In genomic region chr2:199316851-199317250, GRCh38 we compare ENCODE assay signal across 23 cellular contexts.
A peak's percentile ranks its signal among the peaks of the same experiment; 100 is the strongest.
DNase-seq lines count a peak whose midpoint lies in the region; ATAC-seq and TF ChIP-seq lines count a peak whose summit lies in the region.
"Had no signal": no experiment of that assay in that cellular context is flagged by ENCODE, and none has a peak within 500 bp of the region (broad histone marks: within the 10 kb centered on the region; RNA-seq: fewer than 3 reads in every experiment).

No MANE protein-coding gene starts in this region.

- TF ChIP-seq CTCF in colonic mucosa (IDR thresholded peaks at IDR 0.05): no peak
- no peak for TF ChIP-seq CTCF in dorsolateral prefrontal cortex (IDR thresholded peaks at IDR 0.05 in 54 of 56, conservative IDR thresholded peaks at IDR 0.05 in 2 of 56; ENCODE audit: low read depth in 1 of 56, partially characterized antibody in 56 of 56)

- H3K4me1 ChIP-seq in colonic mucosa (no peaks in the 10 kb centered on the region), mucosa of rectum (ENCODE audit: control insufficient read depth in 2 of 2, insufficient read depth in 2 of 2, low read length in 2 of 2) (peaks cover 0 to 7% of the 10 kb centered on the region in 2 donors)
- H3K4me1 ChIP-seq: A549, BE2C, BLaER1 had no signal

- intact Hi-C loops in colonic mucosa (cut with DNase I) (no loop called here), left colon (cut with DNase I, micrococcal nuclease) (no loop called here), dorsolateral prefrontal cortex (cut with DNase I) (no loop called here)

- H3K9me3 ChIP-seq in colonic mucosa: no peaks in the 10 kb centered on the region
- H3K9me3 ChIP-seq in mucosa of rectum (ENCODE audit: control insufficient read depth in 2 of 2, low read length in 2 of 2): no peaks in the 10 kb centered on the region
- H3K9me3 ChIP-seq: A549, BE2C, BLaER1 had no signal

- peak; percentile 81 for ATAC-seq in left colon
- ATAC-seq: A549, GM12878 had no signal

- DNase-seq in colonic mucosa (peak; percentile 78), left colon (peak; percentile 57 to 67), dorsolateral prefrontal cortex (no peak), SKM-1 treated with dmso at 0.1 percent for 144 hours (lab: John Stamatoyannopoulos, UW; ENCODE audit: unreplicated experiment) (no peak)
- no peak for DNase-seq in activated CD4-positive, alpha-beta T cell treated with anti-CD3 and anti-CD28 coated beads, Interleukin-2, amount 50 U/mL, for 1 hour
- DNase-seq: BE2C; C1 segment of cervical spinal cord; CD4-positive, alpha-beta memory T cell; CD4-positive, CD25-positive, alpha-beta regulatory T cell; CD8-positive, alpha-beta memory T cell; COR-L47; DMS 273 treated with DMSO at 0.1 percent for 48 hours; DMS153; DMS53; DMS79; DND-41; EL; GDM1 had no signal

- H3K27ac ChIP-seq in colonic mucosa: peak overlapping the region; percentile 37
- peak overlapping the region; percentile 24 to 56 for H3K27ac ChIP-seq in mucosa of rectum (ENCODE audit: low read depth in 2 of 2, low read length in 2 of 2)
- H3K27ac ChIP-seq in dorsolateral prefrontal cortex: no peak overlapping the region
- H3K27ac ChIP-seq: 22Rv1, A549, BLaER1 had no signal

- H3K36me3 ChIP-seq in colonic mucosa (no peaks in the 10 kb centered on the region), mucosa of rectum (ENCODE audit: control insufficient read depth in 2 of 2, insufficient read depth in 2 of 2, low read length in 2 of 2) (peaks cover 37 to 47% of the 10 kb centered on the region in 2 donors)
- H3K36me3 ChIP-seq: BE2C, BLaER1 had no signal

- H3K4me3 ChIP-seq in colonic mucosa (no peak overlapping the region), mucosa of rectum (ENCODE audit: low read length in 2 of 2) (no peak overlapping the region), dorsolateral prefrontal cortex (no peak overlapping the region)
- H3K4me3 ChIP-seq: A549, BLaER1, GM12878 had no signal

- H3K27me3 ChIP-seq in colonic mucosa (no peaks in the 10 kb centered on the region), mucosa of rectum (ENCODE audit: control insufficient read depth in 2 of 2, insufficient read depth in 2 of 2, low read length in 2 of 2) (no peaks in the 10 kb centered on the region), dorsolateral prefrontal cortex (no peaks in the 10 kb centered on the region)
- H3K27me3 ChIP-seq: BE2C, BLaER1 had no signal

- H3K9ac ChIP-seq in colonic mucosa (ENCODE audit: low read depth in 2 of 2, low read length in 2 of 2): no peak overlapping the region
- no peak overlapping the region for H3K9ac ChIP-seq in mucosa of rectum (ENCODE audit: low read depth in 1 of 2, low read length in 2 of 2)
- H3K9ac ChIP-seq: BLaER1 had no signal

Comparison
In these comparisons a context has a peak if more than half of its experiments do, and no peak if none do; other contexts are left out.
1. DNase-seq: peak in colonic mucosa (single experiment) and left colon (2 of 2); none in activated CD4-positive, alpha-beta T cell treated with anti-CD3 and anti-CD28 coated beads, Interleukin-2, amount 50 U/mL, for 1 hour (single experiment), dorsolateral prefrontal cortex (0 of 10) and SKM-1 treated with dmso at 0.1 percent for 144 hours (single experiment).
2. H3K27ac ChIP-seq: peak in colonic mucosa (single experiment) and mucosa of rectum (2 of 2); none in dorsolateral prefrontal cortex (0 of 59).